In the genomic region with DNA sequence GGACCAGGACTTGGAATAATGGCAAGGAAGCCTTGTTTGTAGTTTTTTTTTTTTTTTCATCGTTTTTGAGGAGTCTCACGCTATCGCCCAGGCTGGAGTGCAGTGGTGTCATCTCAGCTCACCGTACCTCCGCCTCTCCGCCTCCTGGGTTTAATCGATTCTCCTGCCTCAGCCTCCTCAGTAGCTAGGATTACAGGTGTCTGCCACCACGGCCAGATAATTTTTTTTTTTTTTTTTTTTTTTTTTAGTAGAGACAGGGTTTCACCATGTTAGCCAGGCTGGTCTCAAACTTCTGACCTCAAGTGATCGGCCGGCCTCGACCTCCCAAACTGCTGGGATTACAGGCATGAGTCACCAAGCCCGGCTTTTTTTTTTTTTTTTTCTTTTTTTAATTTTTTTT, we compare ENCODE assay signal across 1 cellular context. TPM values are rescaled to one million over a fixed set of nuclear protein-coding genes. Genes with fewer than 3 reads are reported as not detected.
"Had no signal": no experiment of that assay in that cellular context is flagged by ENCODE, and none has a peak within 500 bp of the region (broad histone marks: within the 10 kb centered on the region; RNA-seq: fewer than 3 reads in every experiment).

No MANE protein-coding gene starts in this region.

RNA-seq across cellular contexts. Expression of a gene that starts 53.2 kb away (rescaled TPM):
- total RNA-seq: activated CD8-positive, alpha-beta memory T cell treated with anti-CD3 and anti-CD28 coated beads for 36 hours had no signal
